Comparison of ENCODE assay signal across 8 cellular contexts in genomic region chr1:27668808-27669723, GRCh38. TPM values are rescaled to one million over a fixed set of nuclear protein-coding genes. Genes with fewer than 3 reads are reported as not detected.
DNase-seq lines count a peak whose midpoint lies in the region; ATAC-seq and TF ChIP-seq lines count a peak whose summit lies in the region.

No MANE protein-coding gene starts in this region.

- no peak overlapping the region for H3K27ac ChIP-seq in left lung

- H3K9me3 ChIP-seq in left lung: no peaks in the 10 kb centered on the region

- intact Hi-C loops in left lung (cut with DNase I): loop anchor here in 1 of 2 donors (10.0 kb wide), 1 partner anchor 264 kb away; no protein-coding TSS in a partner anchor

- DNase-seq in NCI-H187 (lab: John Stamatoyannopoulos, UW) (peak; percentile 31 to 50), NCI-H187 treated with DMSO at 0.1 percent for 48 hours (lab: John Stamatoyannopoulos, UW) (no peak), NCI-H2081 (lab: John Stamatoyannopoulos, UW) (peak; percentile 40 to 57), left lung (peak; percentile 78 to 97), H4 (ENCODE audit: low spot score) (no peak)
- DNase-seq in activated CD4-positive, CD25-positive, alpha-beta regulatory T cell treated with anti-CD3 and anti-CD28 coated beads, Interleukin-2, amount 50 U/mL, for 72 hours: peak; percentile 93
- DNase-seq in central memory CD4-positive, alpha-beta T cell: peak; percentile 79
- peak; percentile 91 to 93 for DNase-seq in stimulated activated CD4-positive, alpha-beta T cell treated with anti-CD3 and anti-CD28 coated beads, Interleukin-2, amount 100 ng/mL, for 48 hours

- no peaks in the 10 kb centered on the region for H3K27me3 ChIP-seq in left lung

- peaks cover 15 to 53% of the 10 kb centered on the region in 2 donors for H3K4me1 ChIP-seq in left lung

- ATAC-seq in left lung: peak; percentile 37

- peaks cover 0 to 32% of the 10 kb centered on the region in 2 donors for H3K36me3 ChIP-seq in left lung

- peak; percentile 83 to 85 for TF ChIP-seq CTCF in left lung (IDR thresholded peaks at IDR 0.05)

- H3K4me3 ChIP-seq in left lung: peak overlapping the region; percentile 6 to 69

RNA-seq across cellular contexts. Expression of gene IFI6, which starts 2.9 kb away (rescaled TPM):
- 100 to 1,000 TPM; 170 to 341 TPM for total RNA-seq in left lung
- total RNA-seq in H4 (2014; rRNA removed; shearing (Covaris generic)): 257 and 342 TPM in 2 replicates

RNA-seq across cellular contexts. Expression of gene FGR, which starts 34.1 kb away (rescaled TPM):
- total RNA-seq in left lung: 100 to 1,000 TPM in 1 of 2 donors, 10 to 100 TPM in 1; 44.6 to 126 TPM
- total RNA-seq in H4 (2014; rRNA removed; shearing (Covaris generic)): not detected in 2 replicates

RNA-seq across cellular contexts. Expression of gene FAM76A, which starts 56.7 kb away (rescaled TPM):
- 10 to 100 TPM; 16.1 to 19.3 TPM for total RNA-seq in left lung
- 10.8 and 12.6 TPM in 2 replicates for total RNA-seq in H4 (2014; rRNA removed; shearing (Covaris generic))

Comparison
In these comparisons a context has a peak if more than half of its experiments do, and no peak if none do; other contexts are left out.
1. DNase-seq: peak in NCI-H187 (2 of 2), NCI-H2081 (2 of 2), activated CD4-positive, CD25-positive, alpha-beta regulatory T cell treated with anti-CD3 and anti-CD28 coated beads, Interleukin-2, amount 50 U/mL, for 72 hours (single experiment), central memory CD4-positive, alpha-beta T cell (single experiment), left lung (2 of 2) and stimulated activated CD4-positive, alpha-beta T cell treated with anti-CD3 and anti-CD28 coated beads, Interleukin-2, amount 100 ng/mL, for 48 hours (2 of 2); none in NCI-H187 treated with DMSO at 0.1 percent for 48 hours (single experiment) and H4 (single experiment).
2. RNA of gene FGR, which starts 34.1 kb away (total RNA-seq): 44.6 to 126 TPM in left lung; not detected in H4; every median in the first group is over 10 times any median in the second.